10 cellular contexts compared by ENCODE assay signal in the genomic region with DNA sequence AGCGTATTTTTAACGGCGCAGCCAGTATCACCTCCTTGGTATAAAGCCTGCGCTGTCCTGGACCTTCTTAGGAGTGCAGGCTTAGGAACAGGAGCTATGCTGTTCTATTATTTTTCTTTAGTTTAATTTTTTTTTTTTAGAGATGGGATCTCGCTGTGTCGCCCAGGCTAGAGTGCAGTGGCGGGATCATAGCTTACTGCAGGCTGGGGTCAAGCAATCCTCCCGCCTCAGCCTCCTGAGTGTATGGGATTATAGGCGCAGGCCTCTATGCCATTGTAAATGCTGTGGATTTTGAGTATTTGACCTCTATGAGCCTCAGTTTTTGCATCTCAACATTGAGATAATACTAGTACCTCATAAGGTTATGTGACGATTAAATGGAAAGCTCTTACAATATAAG. TPM values are rescaled to one million over a fixed set of nuclear protein-coding genes. Genes with fewer than 3 reads are reported as not detected.
A peak's percentile ranks its signal among the peaks of the same experiment; 100 is the strongest.
DNase-seq lines count a peak whose midpoint lies in the region; ATAC-seq and TF ChIP-seq lines count a peak whose summit lies in the region.
"Had no signal": no experiment of that assay in that cellular context is flagged by ENCODE, and none has a peak within 500 bp of the region (broad histone marks: within the 10 kb centered on the region; RNA-seq: fewer than 3 reads in every experiment).

No MANE protein-coding gene starts in this region.

- CTCF ChIA-PET in BJ (lab: Yijun Ruan, JAX) = interaction anchor here (0.8 to 2.5 kb wide), 5 partner anchors 9 to 419 kb away, joined by 3 to 7 read pairs (median 3); a partner anchor contains a TSS

- H3K79me2 ChIP-seq in neural progenitor cell (ENCODE audit: low read depth) = no peaks in the 10 kb centered on the region

- DNase-seq in BJ (ENCODE audit: low read depth) (no peak), NB4 (ENCODE audit: low read depth) (no peak), neural progenitor cell (ENCODE audit: low spot score) (no peak), SHP77 (lab: John Stamatoyannopoulos, UW) (no peak), RPMI8226 (no peak), UCSD-AML1 (lab: John Stamatoyannopoulos, UW; ENCODE audit: unreplicated experiment) (no peak)
- no peak for DNase-seq in effector memory CD8-positive, alpha-beta T cell
- DNase-seq in effector CD4-positive, alpha-beta T cell = no peak

- POLR2A ChIA-PET in BJ (lab: Charles Lee) = interaction anchor here (0.6 kb wide), 2 partner anchors 78 to 403 kb away, joined by 3 to 5 read pairs; no protein-coding TSS in a partner anchor

- H3K4me3 ChIP-seq in BJ (ENCODE audit: low read depth, low read length) (peak overlapping the region; percentile 72), NB4 (ENCODE audit: low read depth, low read length) (peak overlapping the region; percentile 77), neural progenitor cell (peak overlapping the region; percentile 48)

- peaks cover 2 to 12% of the 10 kb centered on the region in 2 donors for H3K27me3 Mint-ChIP-seq in effector memory CD8-positive, alpha-beta T cell
- no peaks in the 10 kb centered on the region for H3K27me3 Mint-ChIP-seq in neural progenitor cell (ENCODE audit: insufficient read depth, low read depth)

- peaks cover 25 to 34% of the 10 kb centered on the region in 2 donors for H3K4me1 Mint-ChIP-seq in effector memory CD8-positive, alpha-beta T cell (ENCODE audit: low read depth in 2 of 2)
- peaks cover 17% of the 10 kb centered on the region for H3K4me1 Mint-ChIP-seq in neural progenitor cell

- H4K20me1 ChIP-seq in neural progenitor cell (ENCODE audit: low read depth) = no peaks in the 10 kb centered on the region

- H3K9me3 Mint-ChIP-seq in effector memory CD8-positive, alpha-beta T cell = peaks cover 3 to 24% of the 10 kb centered on the region in 2 donors
- peaks cover 19% of the 10 kb centered on the region for H3K9me3 Mint-ChIP-seq in neural progenitor cell

- no peak for ATAC-seq in effector memory CD8-positive, alpha-beta T cell (replicated peaks)

- no peak overlapping the region for H3K27ac ChIP-seq in neural progenitor cell

- no peaks in the 10 kb centered on the region for H3K9me3 ChIP-seq in neural progenitor cell (ENCODE audit: low read depth)

- H3K36me3 Mint-ChIP-seq in effector memory CD8-positive, alpha-beta T cell (ENCODE audit: insufficient read depth) = peaks cover 19% of the 10 kb centered on the region
- peaks cover 13% of the 10 kb centered on the region for H3K36me3 Mint-ChIP-seq in neural progenitor cell

- H3K36me3 ChIP-seq in BJ (ENCODE audit: control insufficient read depth, insufficient read depth, low read length) = no peaks in the 10 kb centered on the region
- no peaks in the 10 kb centered on the region for H3K36me3 ChIP-seq in neural progenitor cell

- peak overlapping the region; percentile 95 to 99 for H3K27ac Mint-ChIP-seq in effector memory CD8-positive, alpha-beta T cell
- H3K27ac Mint-ChIP-seq in neural progenitor cell = peak overlapping the region; percentile 84

- no peak overlapping the region for H3K9ac ChIP-seq in neural progenitor cell

- no peak overlapping the region for H2AFZ ChIP-seq in neural progenitor cell (replicated peaks)

- H3F3A ChIP-seq in neural progenitor cell (ENCODE audit: low read depth) = peaks cover 17% of the 10 kb centered on the region

- no peaks in the 10 kb centered on the region; the same call in 1 of the 2 replicates for H3K27me3 ChIP-seq in BJ (ENCODE audit: control insufficient read depth, insufficient read depth, low read length)
- H3K27me3 ChIP-seq in neural progenitor cell = peaks cover 54% of the 10 kb centered on the region

- H3K4me2 ChIP-seq in neural progenitor cell = peak overlapping the region; percentile 78

- no peak for TF ChIP-seq POLR2A in NB4 (IDR thresholded peaks at IDR 0.05; ENCODE audit: extremely low read depth, insufficient read length)

- H3K4me3 Mint-ChIP-seq in effector memory CD8-positive, alpha-beta T cell = peak overlapping the region; percentile 77 to 91
- peak overlapping the region; percentile 85 for H3K4me3 Mint-ChIP-seq in neural progenitor cell

- TF ChIP-seq CTCF in BJ (IDR thresholded peaks at IDR 0.05; ENCODE audit: insufficient read depth, low read depth, low read length) (no peak), NB4 (IDR thresholded peaks at IDR 0.05; ENCODE audit: low read depth, low read length) (no peak), neural progenitor cell (IDR thresholded peaks at IDR 0.05) (no peak)

- peaks cover 6% of the 10 kb centered on the region for H3K4me1 ChIP-seq in neural progenitor cell

RNA-seq across cellular contexts. Expression of a gene that starts 4.1 kb away (rescaled TPM):
- polyA plus RNA-seq in BJ (2011; rRNA removed) = not detected in 2 replicates
- polyA minus RNA-seq in BJ (2011; rRNA and poly(A)+ RNA removed) = not detected in 2 replicates
- total RNA-seq in neural progenitor cell (ENCODE audit: low replicate concordance) = not detected in 2 replicates
- total RNA-seq: HT-29, myocyte had no signal

RNA-seq across cellular contexts. Expression of a gene that starts 15.5 kb away (rescaled TPM):
- polyA plus RNA-seq in BJ (2011; rRNA removed) = 0.38 and 0.45 TPM in 2 replicates
- polyA minus RNA-seq in BJ (2011; rRNA and poly(A)+ RNA removed) = 0.10 and 0.43 TPM in 2 replicates
- total RNA-seq in neural progenitor cell (ENCODE audit: low replicate concordance) = 0.28 and 1.1 TPM in 2 replicates
- total RNA-seq: HT-29 had no signal

RNA-seq across cellular contexts. Expression of a gene that starts 41.7 kb away (rescaled TPM):
- 31.1 and 34.4 TPM in 2 replicates for polyA plus RNA-seq in BJ (2011; rRNA removed)
- polyA minus RNA-seq in BJ (2011; rRNA and poly(A)+ RNA removed) = 23.6 and 37.5 TPM in 2 replicates
- total RNA-seq in neural progenitor cell (ENCODE audit: low replicate concordance) = 4.2 and 5.9 TPM in 2 replicates
